In the genomic region with DNA sequence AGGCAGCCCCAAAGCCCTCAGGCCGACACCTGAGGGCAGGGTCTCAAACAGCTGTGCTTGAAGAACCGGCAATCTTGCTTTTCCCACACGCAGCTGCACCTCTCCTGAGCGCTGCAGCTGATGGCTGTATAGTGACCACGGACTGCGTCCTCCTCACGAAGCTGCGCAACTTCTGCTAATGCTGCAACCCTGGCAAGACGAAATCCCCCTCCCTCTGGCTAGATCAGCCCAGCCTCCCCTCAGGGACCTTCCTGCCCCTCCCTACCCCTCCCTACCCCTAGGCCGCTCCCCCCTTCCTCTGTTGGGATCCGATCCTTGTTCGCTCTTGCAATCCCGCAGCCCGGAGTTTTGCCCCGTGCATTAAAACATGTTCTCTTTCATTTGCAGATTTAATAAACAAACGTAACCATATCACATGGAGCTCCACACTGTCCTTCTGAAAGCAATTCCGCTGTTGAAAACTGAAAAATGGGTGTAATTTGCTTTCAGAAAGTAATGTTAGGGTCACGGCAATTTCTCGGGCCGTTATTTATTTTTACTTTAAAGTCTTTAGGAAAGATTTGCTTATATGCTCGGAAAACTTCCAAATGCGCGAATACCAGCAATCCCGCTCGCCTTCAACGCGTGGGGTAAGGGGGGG, we compare ENCODE assay signal across 15 cellular contexts. TPM values are rescaled to one million over a fixed set of nuclear protein-coding genes. Genes with fewer than 3 reads are reported as not detected.
DNase-seq lines count a peak whose midpoint lies in the region; ATAC-seq and TF ChIP-seq lines count a peak whose summit lies in the region.
"Had no signal": no experiment of that assay in that cellular context is flagged by ENCODE, and none has a peak within 500 bp of the region (broad histone marks: within the 10 kb centered on the region; RNA-seq: fewer than 3 reads in every experiment).

No MANE protein-coding gene starts in this region.

- WGBS in right cardiac atrium = 5% methylated on average over 27 of the region's 27 CpGs

- H3K27ac ChIP-seq in right cardiac atrium (ENCODE audit: low read length) = no peak overlapping the region
- H3K27ac ChIP-seq in right atrium auricular region = no peak overlapping the region
- no peak overlapping the region for H3K27ac ChIP-seq in muscle layer of duodenum (ENCODE audit: low read length)
- H3K27ac ChIP-seq in upper lobe of right lung = no peak overlapping the region
- H3K27ac ChIP-seq: uterus had no signal

- no peak for DNase-seq in right cardiac atrium
- no peak for DNase-seq in right atrium auricular region (ENCODE audit: low spot score)
- no peak for DNase-seq in upper lobe of right lung
- DNase-seq: activated CD4-positive, CD25-positive, alpha-beta regulatory T cell treated with anti-CD3 and anti-CD28 coated beads, Interleukin-2, amount 50 U/mL, for 72 hours; foreskin melanocyte; HCEC 1CT; stimulated activated CD4-positive, alpha-beta T cell treated with anti-CD3 and anti-CD28 coated beads, Interleukin-4, amount 100 ng/mL, for 1 hour; uterus had no signal

- H3K4me1 ChIP-seq in right cardiac atrium (ENCODE audit: control insufficient read depth, insufficient read depth, low read length) (peaks cover 4% of the 10 kb centered on the region), right atrium auricular region (peaks cover 0 to 49% of the 10 kb centered on the region in 2 donors), muscle layer of duodenum (ENCODE audit: control insufficient read depth in 1 of 2, insufficient read depth in 2 of 2, low read length in 2 of 2) (peaks cover 0 to 49% of the 10 kb centered on the region in 2 donors), upper lobe of right lung (peaks cover 17% of the 10 kb centered on the region)

- TF ChIP-seq CTCF in right atrium auricular region (IDR thresholded peaks at IDR 0.05) = no peak
- TF ChIP-seq CTCF in WI38 (IDR thresholded peaks at IDR 0.05; ENCODE audit: low read depth, low read length) = no peak
- TF ChIP-seq CTCF in upper lobe of right lung (IDR thresholded peaks at IDR 0.05) = no peak

- intact Hi-C loops in right cardiac atrium (cut with DNase I) (no loop called here), upper lobe of right lung (cut with DNase I) (no loop called here)

- no peaks in the 10 kb centered on the region for H3K9me3 ChIP-seq in right cardiac atrium (ENCODE audit: control insufficient read depth, low read length)
- H3K9me3 ChIP-seq in right atrium auricular region = no peaks in the 10 kb centered on the region
- no peaks in the 10 kb centered on the region for H3K9me3 ChIP-seq in muscle layer of duodenum (ENCODE audit: control insufficient read depth in 1 of 2, low read length in 2 of 2)
- H3K9me3 ChIP-seq in upper lobe of right lung = no peaks in the 10 kb centered on the region
- H3K9me3 ChIP-seq: uterus had no signal

- H3K36me3 ChIP-seq in right atrium auricular region (no peaks in the 10 kb centered on the region), muscle layer of duodenum (ENCODE audit: control insufficient read depth in 1 of 2, insufficient read depth in 2 of 2, low read length in 2 of 2) (no peaks in the 10 kb centered on the region), upper lobe of right lung (no peaks in the 10 kb centered on the region)
- H3K36me3 ChIP-seq: uterus had no signal

- H3K4me3 ChIP-seq in right cardiac atrium (ENCODE audit: low read length) (peak overlapping the region; percentile 39), right atrium auricular region (peak overlapping the region in 1 of 2 donors; percentile 29), WI38 (ENCODE audit: low read depth, low read length) (peak overlapping the region; percentile 32; the same call in 1 of the 2 replicates), muscle layer of duodenum (ENCODE audit: low read depth in 1 of 2, low read length in 2 of 2) (peak overlapping the region; percentile 12 to 58), upper lobe of right lung (peak overlapping the region; percentile 5)

- ATAC-seq in right cardiac atrium (no peak), upper lobe of right lung (no peak), GM21576 (IDR thresholded peaks at IDR 0.05; ENCODE audit: unreplicated experiment) (no peak), HG03159 (IDR thresholded peaks at IDR 0.05; ENCODE audit: unreplicated experiment) (no peak), HG02610 (IDR thresholded peaks at IDR 0.05; ENCODE audit: unreplicated experiment) (no peak)

- peaks cover 6% of the 10 kb centered on the region for H3K27me3 ChIP-seq in right cardiac atrium (ENCODE audit: control insufficient read depth, insufficient read depth)
- H3K27me3 ChIP-seq in right atrium auricular region = peaks cover 65 to 87% of the 10 kb centered on the region in 2 donors
- peaks cover 97% of the 10 kb centered on the region for H3K27me3 ChIP-seq in muscle layer of duodenum (ENCODE audit: low read depth, low read length)
- peaks cover 100% of the 10 kb centered on the region for H3K27me3 ChIP-seq in upper lobe of right lung

RNA-seq across cellular contexts. Expression of a gene that starts 4.8 kb away (rescaled TPM):
- total RNA-seq in right cardiac atrium = not detected
- polyA plus RNA-seq in right cardiac atrium = not detected
- not detected for total RNA-seq in right atrium auricular region
- total RNA-seq in upper lobe of right lung = 0.78 TPM
- total RNA-seq: mesothelial cell of epicardium, RPMI7951 had no signal
